16 cellular contexts compared by ENCODE assay signal in genomic region chr13:72541674-72542073, GRCh38.
A peak's percentile ranks its signal among the peaks of the same experiment; 100 is the strongest.
DNase-seq lines count a peak whose midpoint lies in the region; ATAC-seq and TF ChIP-seq lines count a peak whose summit lies in the region.
"Had no signal": no experiment of that assay in that cellular context is flagged by ENCODE, and none has a peak within 500 bp of the region (broad histone marks: within the 10 kb centered on the region; RNA-seq: fewer than 3 reads in every experiment).

No MANE protein-coding gene starts in this region.

- H3K36me3 ChIP-seq in breast epithelium (no peaks in the 10 kb centered on the region), mammary epithelial cell (ENCODE audit: insufficient read depth, low read length) (no peaks in the 10 kb centered on the region)
- no peaks in the 10 kb centered on the region for H3K36me3 ChIP-seq in CD4-positive, alpha-beta memory T cell (ENCODE audit: insufficient read depth, low read length)

- intact Hi-C loops in MCF 10A (cut with micrococcal nuclease), result no loop called here
- intact Hi-C loops in breast epithelium (cut with DNase I; ENCODE audit: low total_unique reads), result no loop called here
- intact Hi-C loops in mammary epithelial cell (cut with micrococcal nuclease), result no loop called here
- intact Hi-C loops in CD4-positive, alpha-beta memory T cell (cut with micrococcal nuclease), result no loop called here

- H3K27me3 ChIP-seq in breast epithelium (no peaks in the 10 kb centered on the region), mammary epithelial cell (ENCODE audit: insufficient read depth, low read length) (no peaks in the 10 kb centered on the region), foreskin keratinocyte (no peaks in the 10 kb centered on the region)
- H3K27me3 ChIP-seq in CD4-positive, alpha-beta memory T cell (ENCODE audit: insufficient read depth, low read length), result no peaks in the 10 kb centered on the region

- H3K9me3 ChIP-seq in breast epithelium (no peaks in the 10 kb centered on the region), mammary epithelial cell (replicated peaks; ENCODE audit: insufficient read depth, low read length) (no peaks in the 10 kb centered on the region)
- H3K9me3 ChIP-seq in CD4-positive, alpha-beta memory T cell (ENCODE audit: control insufficient read depth in 1 of 2, low read length in 2 of 2), result no peaks in the 10 kb centered on the region
- H3K9me3 ChIP-seq: A549 had no signal

- WGBS in mammary epithelial cell (ENCODE audit: low coverage, missing lambda C conversion rate), result 6% methylated on average over 6 of the region's 6 CpGs

- no peaks in the 10 kb centered on the region for H3K9me3 Mint-ChIP-seq in MCF 10A (ENCODE audit: unreplicated experiment)
- peaks cover 0 to 6% (median 0%) of the 10 kb centered on the region in 8 donors for H3K9me3 Mint-ChIP-seq in CD4-positive, alpha-beta memory T cell
- H3K9me3 Mint-ChIP-seq: CD4-positive, alpha-beta T cell; H9 had no signal

- H2AFZ ChIP-seq in mammary epithelial cell (ENCODE audit: low read depth, low read length), result peak overlapping the region; percentile 87

- H3K4me2 ChIP-seq in mammary epithelial cell (ENCODE audit: insufficient read depth, low read depth, low read length), result peak overlapping the region; percentile 52
- H3K4me2 ChIP-seq: A549 had no signal

- H3K4me3 ChIP-seq in breast epithelium, result no peak overlapping the region
- peak overlapping the region in 1 of 3 experiments; percentile 4 for H3K4me3 ChIP-seq in mammary epithelial cell (replicated peaks in 1 of 3; ENCODE audit: insufficient read depth in 1 of 3, low read depth in 2 of 3, low read length in 3 of 3)
- no peak overlapping the region for H3K4me3 ChIP-seq in CD4-positive, alpha-beta memory T cell (ENCODE audit: low read length in 2 of 2)
- H3K4me3 ChIP-seq: A549, GM12878 had no signal

- no peaks in the 10 kb centered on the region for H3K4me1 Mint-ChIP-seq in MCF 10A (ENCODE audit: insufficient read depth, unreplicated experiment)
- H3K4me1 Mint-ChIP-seq in CD4-positive, alpha-beta memory T cell, result no peaks in the 10 kb centered on the region
- H3K4me1 Mint-ChIP-seq: H9 had no signal

- H3K9ac ChIP-seq in mammary epithelial cell (ENCODE audit: insufficient read depth, low read length), result peak overlapping the region; percentile 21

- H3K4me3 Mint-ChIP-seq in MCF 10A (ENCODE audit: unreplicated experiment), result no peak overlapping the region
- no peak overlapping the region for H3K4me3 Mint-ChIP-seq in CD4-positive, alpha-beta memory T cell
- H3K4me3 Mint-ChIP-seq: CD4-positive, alpha-beta T cell; H9 had no signal

- POLR2A ChIA-PET in MCF 10A (lab: Yijun Ruan, JAX), result no interaction called here
- POLR2A ChIA-PET in CD4-positive, alpha-beta memory T cell (lab: Charles Lee; ENCODE audit: partially characterized antibody), result no interaction called here

- DNase-seq in MCF 10A (ENCODE audit: unreplicated experiment), result peak; percentile 13
- DNase-seq in breast epithelium (ENCODE audit: low spot score in 2 of 2), result no peak
- peak; percentile 88 for DNase-seq in mammary epithelial cell
- peak; percentile 88 to 95 for DNase-seq in foreskin keratinocyte
- no peak for DNase-seq in DMS53 treated with DMSO at 0.1 percent for 48 hours (lab: John Stamatoyannopoulos, UW; ENCODE audit: unreplicated experiment)
- no peak for DNase-seq in CD4-positive, alpha-beta memory T cell
- DNase-seq: AML-193; CD4-positive, alpha-beta T cell; DND-41; EL; H9 had no signal

- ATAC-seq in foreskin keratinocyte, result peak; percentile 72
- no peak for ATAC-seq in GM18519 (IDR thresholded peaks at IDR 0.05; ENCODE audit: low FRiP score, unreplicated experiment)
- ATAC-seq: A549, GM12878 had no signal

- H3K27ac Mint-ChIP-seq in MCF 10A (ENCODE audit: low read depth, unreplicated experiment), result no peak overlapping the region
- H3K27ac Mint-ChIP-seq in CD4-positive, alpha-beta memory T cell, result no peak overlapping the region
- H3K27ac Mint-ChIP-seq: CD4-positive, alpha-beta T cell; H9 had no signal

- H3K36me3 Mint-ChIP-seq in MCF 10A (ENCODE audit: insufficient read depth, unreplicated experiment), result no peaks in the 10 kb centered on the region
- no peaks in the 10 kb centered on the region for H3K36me3 Mint-ChIP-seq in CD4-positive, alpha-beta memory T cell

- no peaks in the 10 kb centered on the region for H3K79me2 ChIP-seq in mammary epithelial cell (ENCODE audit: insufficient read depth, low read length)

- TF ChIP-seq CTCF in MCF 10A (IDR thresholded peaks at IDR 0.05; ENCODE audit: unreplicated experiment), result no peak
- TF ChIP-seq CTCF in breast epithelium (IDR thresholded peaks at IDR 0.05), result no peak
- no peak for TF ChIP-seq CTCF in mammary epithelial cell (conservative IDR thresholded peaks at IDR 0.05 in 1 of 2, IDR thresholded peaks at IDR 0.05 in 1 of 2; ENCODE audit: extremely low read depth in 1 of 2, insufficient read depth in 1 of 2, low read depth in 1 of 2, low read length in 2 of 2)
- TF ChIP-seq CTCF in foreskin keratinocyte (conservative IDR thresholded peaks at IDR 0.05), result no peak

- TF ChIP-seq POLR2A in breast epithelium (IDR thresholded peaks at IDR 0.05), result no peak

- peaks cover 10% of the 10 kb centered on the region for H3K27me3 Mint-ChIP-seq in MCF 10A (ENCODE audit: insufficient read depth, unreplicated experiment)
- no peaks in the 10 kb centered on the region for H3K27me3 Mint-ChIP-seq in CD4-positive, alpha-beta memory T cell
- H3K27me3 Mint-ChIP-seq: CD4-positive, alpha-beta T cell had no signal

- BruUV-seq in MCF 10A (replicated peaks; lab: Mats Ljungman, UMichigan), result no TSS peak
- no TSS peak for BruUV-seq in mammary epithelial cell (replicated peaks; lab: Mats Ljungman, UMichigan)

- H3K27ac ChIP-seq in breast epithelium, result no peak overlapping the region
- peak overlapping the region; percentile 47 for H3K27ac ChIP-seq in mammary epithelial cell (ENCODE audit: insufficient read depth, low read depth, low read length)
- peak overlapping the region; percentile 33 for H3K27ac ChIP-seq in foreskin keratinocyte
- no peak overlapping the region for H3K27ac ChIP-seq in CD4-positive, alpha-beta memory T cell (ENCODE audit: low read depth, low read length)
- H3K27ac ChIP-seq: 22Rv1, A549, C4-2B had no signal

- CTCF ChIA-PET in MCF 10A (lab: Yijun Ruan, JAX), result no interaction called here
- CTCF ChIA-PET in mammary epithelial cell (lab: Charles Lee; ENCODE audit: low non-redundant PET), result no interaction called here
- CTCF ChIA-PET in CD4-positive, alpha-beta memory T cell (lab: Charles Lee; ENCODE audit: partially characterized antibody), result no interaction called here

- in situ Hi-C loops in mammary epithelial cell (cut with MboI; ENCODE audit: low sequenced_read_pairs in 2 of 2), result no loop called here

- H3K4me1 ChIP-seq in breast epithelium, result no peaks in the 10 kb centered on the region
- peaks cover 11% of the 10 kb centered on the region for H3K4me1 ChIP-seq in mammary epithelial cell (ENCODE audit: insufficient read depth, low read length)
- H3K4me1 ChIP-seq in foreskin keratinocyte, result peaks cover 14% of the 10 kb centered on the region
- H3K4me1 ChIP-seq in CD4-positive, alpha-beta memory T cell (ENCODE audit: insufficient read depth, low read length), result no peaks in the 10 kb centered on the region
- H3K4me1 ChIP-seq: A549 had no signal

- no peaks in the 10 kb centered on the region for H4K20me1 ChIP-seq in mammary epithelial cell (ENCODE audit: insufficient read depth, low read length)

- dilution Hi-C loops in mammary epithelial cell (cut with HindIII; ENCODE audit: low sequenced_read_pairs), result no loop called here

Comparison
In these comparisons a context has a peak if more than half of its experiments do, and no peak if none do; other contexts are left out.
1. DNase-seq: peak in MCF 10A (single experiment), mammary epithelial cell (single experiment) and foreskin keratinocyte (2 of 2); none in breast epithelium (0 of 2), DMS53 treated with DMSO at 0.1 percent for 48 hours (single experiment) and CD4-positive, alpha-beta memory T cell (0 of 5).
2. H3K27ac ChIP-seq: peak in mammary epithelial cell (single experiment) and foreskin keratinocyte (single experiment); none in breast epithelium (0 of 2) and CD4-positive, alpha-beta memory T cell (single experiment).